19 cellular contexts compared by ENCODE assay signal in genomic region chr17:81947189-81947588, GRCh38. TPM values are rescaled to one million over a fixed set of nuclear protein-coding genes. Genes with fewer than 3 reads are reported as not detected.
A peak's percentile ranks its signal among the peaks of the same experiment; 100 is the strongest.
DNase-seq lines count a peak whose midpoint lies in the region; ATAC-seq and TF ChIP-seq lines count a peak whose summit lies in the region.
"Had no signal": no experiment of that assay in that cellular context is flagged by ENCODE, and none has a peak within 500 bp of the region (broad histone marks: within the 10 kb centered on the region; RNA-seq: fewer than 3 reads in every experiment).

A gene with protein sequence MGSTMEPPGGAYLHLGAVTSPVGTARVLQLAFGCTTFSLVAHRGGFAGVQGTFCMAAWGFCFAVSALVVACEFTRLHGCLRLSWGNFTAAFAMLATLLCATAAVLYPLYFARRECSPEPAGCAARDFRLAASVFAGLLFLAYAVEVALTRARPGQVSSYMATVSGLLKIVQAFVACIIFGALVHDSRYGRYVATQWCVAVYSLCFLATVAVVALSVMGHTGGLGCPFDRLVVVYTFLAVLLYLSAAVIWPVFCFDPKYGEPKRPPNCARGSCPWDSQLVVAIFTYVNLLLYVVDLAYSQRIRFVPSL (minus strand): TSS chr17:81947233. CDS start chr17:81941741, 5,492 bp downstream.

- peaks cover 3% of the 10 kb centered on the region for H3K27me3 Mint-ChIP-seq in endothelial cell (ENCODE audit: unreplicated experiment)

- DNase-seq in NCI-H2029 (lab: John Stamatoyannopoulos, UW) (peak; percentile 8), NCI-H2029 treated with DMSO at 0.1 percent for 48 hours (lab: John Stamatoyannopoulos, UW) (no peak), RWPE2 (ENCODE audit: low spot score) (peak; percentile 42), endothelial cell (ENCODE audit: low spot score) (no peak), psoas muscle (no peak), NCI-H774 (lab: John Stamatoyannopoulos, UW) (no peak)
- DNase-seq in activated naive CD4-positive, alpha-beta T cell treated with anti-CD3 and anti-CD28 coated beads, Interleukin-2, amount 50 U/mL, for 16 hours, result no peak
- DNase-seq: CD8-positive, alpha-beta T cell; COR-L47; DMS153; DMS79 treated with DMSO at 0.1 percent for 48 hours; EL; GOT3 had no signal

- 55 to 69% (median 60%) methylated on average over 13 of the region's 13 CpGs for WGBS in psoas muscle, 3 donors

- ATAC-seq in RWPE2 (ENCODE audit: low read depth) (no peak), psoas muscle (peak; percentile 15 to 39 (median 21)), HG02884 (IDR thresholded peaks at IDR 0.05; ENCODE audit: unreplicated experiment) (no peak)
- ATAC-seq: CD8-positive, alpha-beta T cell had no signal

- H3K9me3 Mint-ChIP-seq in endothelial cell (ENCODE audit: unreplicated experiment), result no peaks in the 10 kb centered on the region
- H3K9me3 Mint-ChIP-seq: CD14-positive monocyte; CD8-positive, alpha-beta T cell had no signal

- H3K4me1 ChIP-seq in RWPE2 (ENCODE audit: insufficient read depth, poor library complexity, severe bottlenecking) (no peaks in the 10 kb centered on the region), psoas muscle (peaks cover 9% of the 10 kb centered on the region)
- H3K4me1 ChIP-seq: HAP-1 had no signal

- H3K36me3 ChIP-seq in RWPE2 (ENCODE audit: low read depth) (no peaks in the 10 kb centered on the region), psoas muscle (ENCODE audit: insufficient read depth in 1 of 2, low read depth in 1 of 2) (no peaks in the 10 kb centered on the region)
- H3K36me3 ChIP-seq: HAP-1 had no signal

- H3K4me3 Mint-ChIP-seq in endothelial cell (ENCODE audit: unreplicated experiment), result no peak within 1 kb of the TSS
- H3K4me3 Mint-ChIP-seq: CD14-positive monocyte; CD8-positive, alpha-beta T cell had no signal

- H3K27me3 ChIP-seq in RWPE2 (ENCODE audit: insufficient read depth, poor library complexity, severe bottlenecking), result no peaks in the 10 kb centered on the region
- H3K27me3 ChIP-seq in psoas muscle (ENCODE audit: insufficient read depth in 3 of 3, low read length in 2 of 3), result no peaks in the 10 kb centered on the region

- H3K27ac ChIP-seq in RWPE2 (ENCODE audit: poor library complexity, severe bottlenecking), result no peak within 1 kb of the TSS
- peak within 1 kb of the TSS; percentile 43 for H3K27ac ChIP-seq in psoas muscle
- H3K27ac ChIP-seq: 22Rv1 had no signal

- TF ChIP-seq CTCF in RWPE2 (IDR thresholded peaks at IDR 0.05; ENCODE audit: poor library complexity, severe bottlenecking) (no peak), endothelial cell (IDR thresholded peaks at IDR 0.05; ENCODE audit: unreplicated experiment) (no peak), psoas muscle (IDR thresholded peaks at IDR 0.05) (no peak)

- H3K9me3 ChIP-seq in RWPE2 (ENCODE audit: severe bottlenecking), result no peaks in the 10 kb centered on the region
- H3K9me3 ChIP-seq in psoas muscle, result no peaks in the 10 kb centered on the region
- H3K9me3 ChIP-seq: HAP-1 had no signal

- H3K4me3 ChIP-seq in RWPE2 (ENCODE audit: severe bottlenecking) (no peak within 1 kb of the TSS), psoas muscle (no peak within 1 kb of the TSS)
- H3K4me3 ChIP-seq: HAP-1 had no signal

- intact Hi-C loops in psoas muscle (cut with DNase I), result no loop called here

- H3K27ac Mint-ChIP-seq in endothelial cell (ENCODE audit: unreplicated experiment), result peak within 1 kb of the TSS; percentile 48
- H3K27ac Mint-ChIP-seq: CD8-positive, alpha-beta T cell had no signal

- H3K36me3 Mint-ChIP-seq in endothelial cell (ENCODE audit: low read depth, unreplicated experiment), result no peaks in the 10 kb centered on the region
- H3K36me3 Mint-ChIP-seq: CD14-positive monocyte; CD8-positive, alpha-beta T cell had no signal

- no peaks in the 10 kb centered on the region for H3K4me1 Mint-ChIP-seq in endothelial cell (ENCODE audit: unreplicated experiment)
- H3K4me1 Mint-ChIP-seq: CD14-positive monocyte had no signal

RNA-seq across cellular contexts. Expression of the gene that starts here (rescaled TPM):
- total RNA-seq in endothelial cell (ENCODE audit: unreplicated experiment) (not detected), psoas muscle (10 to 100 TPM in 3 of 4 donors, 1 to 10 TPM in 1; 9.7 to 58.0 (median 13.4) TPM)
- polyA plus RNA-seq in psoas muscle, result 10 to 100 TPM in 1 of 3 donors, 1 to 10 TPM in 1, under 1 TPM in 1; 0.47 to 95.8 (median 9.1) TPM
- total RNA-seq: A673; CD8-positive, alpha-beta T cell had no signal
- polyA plus RNA-seq: BJ, CD14-positive monocyte had no signal

Comparison
In these comparisons a context has a peak if more than half of its experiments do, and no peak if none do; other contexts are left out.
1. RNA of the gene that starts here (total RNA-seq): 9.7 to 58.0 TPM in psoas muscle; not detected in endothelial cell (single experiment); every median in the first group is over 10 times any median in the second.
2. DNase-seq: peak in NCI-H2029 (single experiment) and RWPE2 (single experiment); none in NCI-H2029 treated with DMSO at 0.1 percent for 48 hours (single experiment), endothelial cell (single experiment), psoas muscle (0 of 2), NCI-H774 (single experiment) and activated naive CD4-positive, alpha-beta T cell treated with anti-CD3 and anti-CD28 coated beads, Interleukin-2, amount 50 U/mL, for 16 hours (single experiment).
3. ATAC-seq: peak in psoas muscle (4 of 4); none in RWPE2 (single experiment) and HG02884 (single experiment).